8 cellular contexts compared by ENCODE assay signal in the genomic region with DNA sequence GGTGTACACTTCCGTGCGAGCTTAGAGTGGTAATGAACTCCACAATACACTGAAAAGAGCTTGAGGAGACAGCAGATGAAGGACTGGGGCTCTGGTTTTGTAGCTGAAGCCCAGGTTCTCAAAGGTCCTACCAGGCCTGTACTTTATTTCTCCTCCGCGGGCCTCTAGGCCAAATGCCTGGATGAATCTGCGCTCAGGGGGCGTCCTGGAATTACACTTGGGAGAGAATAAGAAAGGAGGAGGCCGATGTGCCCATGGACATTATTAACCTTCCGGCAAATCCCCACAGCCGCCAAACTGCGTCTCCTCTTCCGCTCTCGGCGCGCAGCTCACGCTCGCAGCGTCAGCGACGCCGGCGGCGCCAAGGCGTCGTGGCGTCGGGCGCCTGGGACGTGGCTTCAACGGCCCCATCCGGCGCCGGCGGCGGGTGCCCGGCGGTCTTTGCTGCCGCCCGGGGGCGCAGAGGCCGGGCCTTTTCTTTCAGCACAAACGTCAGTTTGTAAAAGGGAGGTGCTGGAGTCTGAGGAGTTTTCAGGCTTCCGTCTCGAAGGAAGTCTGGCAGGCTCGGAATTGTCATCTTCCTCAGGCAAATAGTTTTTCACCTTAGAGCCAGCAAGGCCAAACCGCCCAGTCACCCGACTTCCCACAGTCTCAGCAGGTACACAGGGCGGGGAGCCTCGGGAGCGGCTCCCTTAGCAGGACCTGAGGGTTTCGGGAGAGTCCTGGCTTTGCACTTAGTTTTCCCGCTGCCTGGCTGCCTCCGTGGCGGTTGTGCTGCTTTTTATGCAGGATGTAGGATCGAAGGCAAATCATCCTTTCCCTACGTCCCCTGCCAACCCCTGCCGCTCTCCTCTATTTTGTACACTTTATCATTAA. TPM values are rescaled to one million over a fixed set of nuclear protein-coding genes. Genes with fewer than 3 reads are reported as not detected.
DNase-seq lines count a peak whose midpoint lies in the region; ATAC-seq and TF ChIP-seq lines count a peak whose summit lies in the region.

Gene CCDC7 (plus strand): TSS at position 401 of the 876 bp plus-strand sequence. CDS start 5,503 bp downstream, outside the sequence.

- H3K27me3 ChIP-seq in RWPE2 (ENCODE audit: insufficient read depth, poor library complexity, severe bottlenecking) (no peaks in the 10 kb centered on the region), neural cell (ENCODE audit: insufficient read depth, low read depth, low read length) (no peaks in the 10 kb centered on the region), stomach (no peaks in the 10 kb centered on the region)

- ATAC-seq in RWPE2 (ENCODE audit: low read depth), result peak; percentile 92

- H3K9me2 ChIP-seq in neural cell (ENCODE audit: insufficient read depth, low read length), result no peaks in the 10 kb centered on the region

- H3K4me1 ChIP-seq in RWPE2 (ENCODE audit: insufficient read depth, poor library complexity, severe bottlenecking) (peaks cover 6% of the 10 kb centered on the region), stomach (peaks cover 0 to 19% (median 10%) of the 10 kb centered on the region in 4 donors)

- peak; percentile 69 for TF ChIP-seq RAD21 in neural cell (conservative IDR thresholded peaks at IDR 0.05)

- peak; percentile 58 for TF ChIP-seq EP300 in neural cell (conservative IDR thresholded peaks at IDR 0.05; ENCODE audit: poor library complexity, severe bottlenecking)
- TF ChIP-seq EP300 in stomach (IDR thresholded peaks at IDR 0.05), result no peak

- peak within 1 kb of the TSS; percentile 82 for H3K9ac ChIP-seq in neural cell (ENCODE audit: low read length)

- intact Hi-C loops in stomach (cut with DNase I; ENCODE audit: low total_unique reads), result no loop called here

- H3K27ac ChIP-seq in RWPE2 (ENCODE audit: poor library complexity, severe bottlenecking) (peak within 1 kb of the TSS; percentile 89), neural cell (ENCODE audit: low read length) (peak within 1 kb of the TSS; percentile 92), stomach (peak within 1 kb of the TSS; percentile 92 to 99 (median 95))

- peak within 1 kb of the TSS; percentile 97 for H2AFZ ChIP-seq in neural cell (ENCODE audit: low read depth, low read length)

- peak; percentile 91 for DNase-seq in ELF-1 (ENCODE audit: low read depth, low spot score)
- peak; percentile 57 for DNase-seq in GOT3 (lab: John Stamatoyannopoulos, UW)
- peak; percentile 72 for DNase-seq in RWPE2 (ENCODE audit: low spot score)
- peak; percentile 84 for DNase-seq in activated effector memory CD4-positive, alpha-beta T cell treated with Interleukin-2 at 50 U/mL for 16 hours
- DNase-seq in fibroblast of villous mesenchyme (ENCODE audit: low read depth), result peak; percentile 88
- DNase-seq in stomach, result peak; percentile 87

- TF ChIP-seq CTCF in LNCAP (IDR thresholded peaks at IDR 0.05) (peak; percentile 65), RWPE2 (IDR thresholded peaks at IDR 0.05; ENCODE audit: poor library complexity, severe bottlenecking) (peak; percentile 75), fibroblast of villous mesenchyme (IDR thresholded peaks at IDR 0.05; ENCODE audit: insufficient read depth, low read depth, low read length) (peak; percentile 37), neural cell (IDR thresholded peaks at IDR 0.05; ENCODE audit: poor library complexity, severe bottlenecking) (peak; percentile 79), stomach (IDR thresholded peaks at IDR 0.05) (peak in 4 of 7 experiments; percentile 16 to 66 (median 35))

- 0 to 2% (median 1%) methylated on average over 27 to 56 of the region's 56 CpGs for WGBS in stomach, 5 donors

- peak within 1 kb of the TSS; percentile 91 for H3K4me2 ChIP-seq in neural cell (ENCODE audit: low read length)

- no peaks in the 10 kb centered on the region for H3F3A ChIP-seq in neural cell (ENCODE audit: insufficient read depth, low read length, poor library complexity, severe bottlenecking)

- H3K4me3 ChIP-seq in RWPE2 (ENCODE audit: severe bottlenecking) (peak within 1 kb of the TSS; percentile 41), fibroblast of villous mesenchyme (ENCODE audit: low read depth, low read length) (peak within 1 kb of the TSS; percentile 66), neural cell (ENCODE audit: low read length) (peak within 1 kb of the TSS; percentile 89), stomach (peak within 1 kb of the TSS; percentile 50 to 65 (median 57))

- no peaks in the 10 kb centered on the region for H4K20me1 ChIP-seq in neural cell (ENCODE audit: insufficient read depth)

- H3K36me3 ChIP-seq in RWPE2 (ENCODE audit: low read depth), result no peaks in the 10 kb centered on the region
- no peaks in the 10 kb centered on the region for H3K36me3 ChIP-seq in neural cell (ENCODE audit: insufficient read depth, low read length)
- H3K36me3 ChIP-seq in stomach, result no peaks in the 10 kb centered on the region

- H3K9me3 ChIP-seq in RWPE2 (ENCODE audit: severe bottlenecking), result no peaks in the 10 kb centered on the region
- no peaks in the 10 kb centered on the region for H3K9me3 ChIP-seq in neural cell (ENCODE audit: low read length)
- H3K9me3 ChIP-seq in stomach, result no peaks in the 10 kb centered on the region

- TF ChIP-seq POLR2A in stomach (IDR thresholded peaks at IDR 0.05), result no peak

- H3K79me2 ChIP-seq in neural cell (replicated peaks; ENCODE audit: insufficient read depth, low read length), result no peaks in the 10 kb centered on the region

TF ChIP-seq in neural cell, 6 proteins besides CTCF, POLR2A, EP300 and RAD21:
- TF ChIP-seq EZH2 (IDR thresholded peaks at IDR 0.05; ENCODE audit: borderline replicate concordance, insufficient read depth, low read length, poor library complexity, severe bottlenecking) (no peak), POLR2AphosphoS5 (IDR thresholded peaks at IDR 0.05) (peak; percentile 75), SMC3 (conservative IDR thresholded peaks at IDR 0.05; ENCODE audit: poor library complexity) (peak; percentile 77), REST (IDR thresholded peaks at IDR 0.05; ENCODE audit: borderline replicate concordance) (peak; percentile 43), MXI1 (conservative IDR thresholded peaks at IDR 0.05; ENCODE audit: poor library complexity, severe bottlenecking) (peak; percentile 68), TAF1 (IDR thresholded peaks at IDR 0.05; ENCODE audit: low read depth) (peak; percentile 68)

RNA-seq across cellular contexts. Expression of gene CCDC7, which starts in this region (rescaled TPM):
- total RNA-seq in fibroblast of villous mesenchyme (9.3 and 20.3 TPM in 2 replicates), stomach (10 to 100 TPM in 2 of 5 donors, 1 to 10 TPM in 3; 2.0 to 27.2 (median 7.7) TPM)
- polyA plus RNA-seq in neural cell (3.9 and 5.1 TPM in 2 replicates), stomach (10 to 100 TPM in 1 of 3 donors, 1 to 10 TPM in 2; 1.0 to 13.9 (median 1.3) TPM)
- polyA minus RNA-seq in neural cell, result 63.5 and 79.2 TPM in 2 replicates

Comparison
In these comparisons a context has a peak if more than half of its experiments do, and no peak if none do; other contexts are left out.
1. Peak in every context shown above with its lines: DNase-seq, ATAC-seq, H3K4me3 ChIP-seq and H3K27ac ChIP-seq.